14 cellular contexts compared by ENCODE assay signal in genomic region chr3:47365213-47366153, GRCh38. TPM values are rescaled to one million over a fixed set of nuclear protein-coding genes. Genes with fewer than 3 reads are reported as not detected.
DNase-seq lines count a peak whose midpoint lies in the region; ATAC-seq and TF ChIP-seq lines count a peak whose summit lies in the region.
"Had no signal": no experiment of that assay in that cellular context is flagged by ENCODE, and none has a peak within 500 bp of the region (broad histone marks: within the 10 kb centered on the region; RNA-seq: fewer than 3 reads in every experiment).

No MANE protein-coding gene starts in this region.

- H3K27ac Mint-ChIP-seq in endodermal cell = no peak overlapping the region
- no peak overlapping the region for H3K27ac Mint-ChIP-seq in natural killer cell treated with Interleukin-12 subunit alpha and Interleukin-12 subunit beta and Interleukin-15 and Interleukin-18, amount 100 ng/mL, for 72 hours
- H3K27ac Mint-ChIP-seq: activated CD8-positive, alpha-beta T cell treated with anti-CD3 and anti-CD28 coated beads for 36 hours; activated naive CD8-positive, alpha-beta T cell; stimulated activated effector memory CD8-positive, alpha-beta T cell treated with anti-CD3 and anti-CD28 coated beads, Interleukin-12 subunit alpha, Interleukin-12 subunit beta, amount 100 ng/mL, for 72 hours had no signal

- no peaks in the 10 kb centered on the region for H3K4me1 Mint-ChIP-seq in endodermal cell
- H3K4me1 Mint-ChIP-seq in natural killer cell treated with Interleukin-12 subunit alpha and Interleukin-12 subunit beta and Interleukin-15 and Interleukin-18, amount 100 ng/mL, for 72 hours (ENCODE audit: low read depth in 2 of 2) = peaks cover 8% of the 10 kb centered on the region in 2 donors

- peak overlapping the region; percentile 26 for H3K27ac ChIP-seq in ACC112 (ENCODE audit: low read depth, low read length)
- peak overlapping the region in 1 of 4 donors; percentile 26 for H3K27ac ChIP-seq in body of pancreas
- no peak overlapping the region for H3K27ac ChIP-seq in endodermal cell (ENCODE audit: low read depth, low read length)
- H3K27ac ChIP-seq: BLaER1 treated with 17β-estradiol and CSF1 and Interleukin-3, amounts not matched to agents 10 nM and 100 nM had no signal

- in situ Hi-C loops in GM13976 (cut with MboI; ENCODE audit: low sequenced_read_pairs, unreplicated experiment) = loop anchor here (25.0 kb wide), 3 partner anchors 353 to 653 kb away; partner anchors contain the start of genes PRSS50 and TMIE

- H3K79me2 ChIP-seq in ACC112 (ENCODE audit: control insufficient read depth, insufficient read depth, low read length, unreplicated experiment) = no peaks in the 10 kb centered on the region

- H3K27me3 ChIP-seq in ACC112 (ENCODE audit: insufficient read depth, low read length) (no peaks in the 10 kb centered on the region), body of pancreas (no peaks in the 10 kb centered on the region), endodermal cell (ENCODE audit: control insufficient read depth, insufficient read depth, low read length, poor library complexity, severe bottlenecking) (no peaks in the 10 kb centered on the region)
- H3K27me3 ChIP-seq: BLaER1 treated with 17β-estradiol and CSF1 and Interleukin-3, amounts not matched to agents 10 nM and 100 nM had no signal

- H3K9me3 Mint-ChIP-seq in endodermal cell = peaks cover 1% of the 10 kb centered on the region
- no peaks in the 10 kb centered on the region for H3K9me3 Mint-ChIP-seq in natural killer cell treated with Interleukin-12 subunit alpha and Interleukin-12 subunit beta and Interleukin-15 and Interleukin-18, amount 100 ng/mL, for 72 hours

- no peak for TF ChIP-seq POLR2A in body of pancreas (IDR thresholded peaks at IDR 0.05)

- peak; percentile 30 for ATAC-seq in body of pancreas
- peak; percentile 76 for ATAC-seq in left colon
- no peak for ATAC-seq in natural killer cell treated with Interleukin-12 subunit alpha and Interleukin-12 subunit beta and Interleukin-15 and Interleukin-18, amount 100 ng/mL, for 72 hours
- ATAC-seq: activated CD8-positive, alpha-beta T cell treated with anti-CD3 and anti-CD28 coated beads for 36 hours; stimulated activated effector memory CD8-positive, alpha-beta T cell treated with anti-CD3 and anti-CD28 coated beads, Interleukin-12 subunit alpha, Interleukin-12 subunit beta, amount 100 ng/mL, for 72 hours had no signal

- no peak overlapping the region for H2AFZ ChIP-seq in ACC112 (ENCODE audit: low read length, unreplicated experiment)

- H3K4me3 Mint-ChIP-seq in endodermal cell = no peak overlapping the region
- H3K4me3 Mint-ChIP-seq in natural killer cell treated with Interleukin-12 subunit alpha and Interleukin-12 subunit beta and Interleukin-15 and Interleukin-18, amount 100 ng/mL, for 72 hours = no peak overlapping the region
- H3K4me3 Mint-ChIP-seq: activated CD8-positive, alpha-beta T cell treated with anti-CD3 and anti-CD28 coated beads for 36 hours; activated naive CD8-positive, alpha-beta T cell; stimulated activated effector memory CD8-positive, alpha-beta T cell treated with anti-CD3 and anti-CD28 coated beads, Interleukin-12 subunit alpha, Interleukin-12 subunit beta, amount 100 ng/mL, for 72 hours had no signal

- H3K9me3 ChIP-seq in body of pancreas (no peaks in the 10 kb centered on the region), endodermal cell (ENCODE audit: control insufficient read depth, low read length) (no peaks in the 10 kb centered on the region)

- H3K36me3 ChIP-seq in ACC112 (ENCODE audit: insufficient read depth, low read length) = no peaks in the 10 kb centered on the region
- no peaks in the 10 kb centered on the region for H3K36me3 ChIP-seq in body of pancreas (replicated peaks in 1 of 2; ENCODE audit: insufficient read depth in 1 of 2, low read depth in 2 of 2)
- H3K36me3 ChIP-seq in endodermal cell (ENCODE audit: control insufficient read depth, insufficient read depth, low read length) = no peaks in the 10 kb centered on the region
- H3K36me3 ChIP-seq: BLaER1 treated with 17β-estradiol and CSF1 and Interleukin-3, amounts not matched to agents 10 nM and 100 nM; esophagus squamous epithelium had no signal

- no peaks in the 10 kb centered on the region for H3K36me3 Mint-ChIP-seq in endodermal cell (ENCODE audit: low read depth)
- peaks cover under 1% of the 10 kb centered on the region for H3K36me3 Mint-ChIP-seq in natural killer cell treated with Interleukin-12 subunit alpha and Interleukin-12 subunit beta and Interleukin-15 and Interleukin-18, amount 100 ng/mL, for 72 hours

- WGBS in body of pancreas, 2 donors = 57 to 58% methylated on average over 11 of the region's 11 CpGs
- 86 to 95% methylated on average over 7 to 11 of the region's 11 CpGs for WGBS in endodermal cell (ENCODE audit: insufficient coverage in 1 of 2, insufficient read length in 1 of 2), 2 experiments

- intact Hi-C loops in body of pancreas (cut with DNase I) = no loop called here
- intact Hi-C loops in left colon (cut with DNase I, micrococcal nuclease) = no loop called here

- TF ChIP-seq CTCF in body of pancreas (IDR thresholded peaks at IDR 0.05) = no peak
- no peak for TF ChIP-seq CTCF in GM13976 (IDR thresholded peaks at IDR 0.05; ENCODE audit: borderline replicate concordance, control extremely low read depth, extremely low read depth, insufficient read depth, missing control alignments)
- TF ChIP-seq CTCF in endodermal cell (conservative IDR thresholded peaks at IDR 0.05) = no peak

- H3K4me3 ChIP-seq in ACC112 (ENCODE audit: low read depth, low read length) (no peak overlapping the region), body of pancreas (no peak overlapping the region), endodermal cell (ENCODE audit: low read length) (no peak overlapping the region)
- H3K4me3 ChIP-seq: BLaER1 treated with 17β-estradiol and CSF1 and Interleukin-3, amounts not matched to agents 10 nM and 100 nM; esophagus squamous epithelium had no signal

- DNase-seq in HS-5 (ENCODE audit: low read depth) (peak; percentile 61), body of pancreas (peak in 3 of 4 donors; percentile 21 to 42 (median 37)), left colon (no peak), GM13976 (ENCODE audit: low spot score) (no peak), T-helper 9 cell (no peak), endodermal cell (no peak)
- no peak for DNase-seq in natural killer cell treated with Interleukin-12 subunit alpha and Interleukin-12 subunit beta and Interleukin-15 and Interleukin-18, amount 100 ng/mL, for 72 hours (ENCODE audit: low spot score)
- DNase-seq: activated CD8-positive, alpha-beta T cell treated with anti-CD3 and anti-CD28 coated beads for 36 hours; esophagus squamous epithelium; NCI-H82 had no signal

- no peak overlapping the region for H3K9ac ChIP-seq in endodermal cell (ENCODE audit: extremely low read depth, low read length, poor library complexity, severe bottlenecking)
- H3K9ac ChIP-seq: BLaER1 treated with 17β-estradiol and CSF1 and Interleukin-3, amounts not matched to agents 10 nM and 100 nM had no signal

- H3K4me1 ChIP-seq in ACC112 (ENCODE audit: control insufficient read depth, insufficient read depth, low read length, unreplicated experiment) (peaks cover 5% of the 10 kb centered on the region), body of pancreas (peaks cover 4% of the 10 kb centered on the region), endodermal cell (ENCODE audit: control insufficient read depth, insufficient read depth, low read length) (no peaks in the 10 kb centered on the region)

- no peaks in the 10 kb centered on the region for H3K27me3 Mint-ChIP-seq in endodermal cell (ENCODE audit: insufficient read depth)
- peaks cover 0 to 3% of the 10 kb centered on the region in 2 donors for H3K27me3 Mint-ChIP-seq in natural killer cell treated with Interleukin-12 subunit alpha and Interleukin-12 subunit beta and Interleukin-15 and Interleukin-18, amount 100 ng/mL, for 72 hours
- H3K27me3 Mint-ChIP-seq: activated CD8-positive, alpha-beta T cell treated with anti-CD3 and anti-CD28 coated beads for 36 hours; activated naive CD8-positive, alpha-beta T cell had no signal

RNA-seq across cellular contexts. Expression of gene PTPN23, which starts 15.3 kb away (rescaled TPM):
- 100 to 1,000 TPM in 1 of 2 donors, 10 to 100 TPM in 1; 28.5 to 301 TPM for total RNA-seq in body of pancreas
- 10 to 100 TPM; 35.9 to 43.4 TPM for total RNA-seq in left colon
- total RNA-seq in endodermal cell = 10 to 100 TPM; 44.2 to 54.1 TPM
- polyA plus RNA-seq in endodermal cell (2013, experiment 1 of 2) = 40.5 TPM
- polyA plus RNA-seq in endodermal cell (2013, experiment 2 of 2) = 32.4 TPM
- 10 to 100 TPM; 30.5 to 45.3 TPM for total RNA-seq in natural killer cell treated with Interleukin-12 subunit alpha and Interleukin-12 subunit beta and Interleukin-15 and Interleukin-18, amount 100 ng/mL, for 72 hours

Comparison
In these comparisons a context has a peak if more than half of its experiments do, and no peak if none do; other contexts are left out.
1. DNase-seq: peak in HS-5 (single experiment) and body of pancreas (3 of 4); none in left colon (0 of 2), GM13976 (single experiment), T-helper 9 cell (single experiment), endodermal cell (single experiment) and natural killer cell treated with Interleukin-12 subunit alpha and Interleukin-12 subunit beta and Interleukin-15 and Interleukin-18, amount 100 ng/mL, for 72 hours (single experiment).
2. ATAC-seq: peak in body of pancreas (single experiment) and left colon (single experiment); none in natural killer cell treated with Interleukin-12 subunit alpha and Interleukin-12 subunit beta and Interleukin-15 and Interleukin-18, amount 100 ng/mL, for 72 hours (0 of 2).